In genomic region chr13:78032132-78032531, GRCh38 we compare ENCODE assay signal across 29 cellular contexts.
"Had no signal": no experiment of that assay in that cellular context is flagged by ENCODE, and none has a peak within 500 bp of the region (broad histone marks: within the 10 kb centered on the region; RNA-seq: fewer than 3 reads in every experiment).

No MANE protein-coding gene starts in this region.

- H3K4me1 Mint-ChIP-seq: stimulated activated effector memory CD8-positive, alpha-beta T cell treated with anti-CD3 and anti-CD28 coated beads, Interleukin-12 subunit alpha, Interleukin-12 subunit beta, amount 100 ng/mL, for 72 hours had no signal

- H3K4me2 ChIP-seq: smooth muscle cell had no signal

- H3K27ac ChIP-seq: coronary artery, epithelial cell of prostate, foreskin keratinocyte, gastroesophageal sphincter, heart right ventricle, lower lobe of right lung, neutrophil, pancreas, right lobe of liver, testis, tibial artery had no signal

- H3K27me3 ChIP-seq: foreskin keratinocyte, gastroesophageal sphincter, heart right ventricle, neutrophil, pancreas, right lobe of liver, testis, tibial artery had no signal

- H3K9me3 Mint-ChIP-seq: effector memory CD8-positive, alpha-beta T cell; natural killer cell; stimulated activated effector memory CD8-positive, alpha-beta T cell treated with anti-CD3 and anti-CD28 coated beads, Interleukin-12 subunit alpha, Interleukin-12 subunit beta, amount 100 ng/mL, for 72 hours had no signal

- DNase-seq: effector memory CD8-positive, alpha-beta T cell; foreskin keratinocyte; glutamatergic neuron; heart right ventricle; hypothalamus; immature natural killer cell; islet precursor cell; kidney glomerular epithelial cell; left colon; left ventricle myocardium superior; lower lobe of right lung; natural killer cell; pancreas; right lobe of liver; stimulated activated CD4-positive, alpha-beta T cell treated with anti-CD3 and anti-CD28 coated beads, Interleukin-12 subunit alpha, Interleukin-12 subunit beta, amount 100 ng/mL, for 4 hours; stimulated activated CD4-positive, alpha-beta T cell treated with anti-CD3 and anti-CD28 coated beads, Interleukin-1b, Interleukin-23, amount 100 ng/mL, for 48 hours; stimulated activated CD4-positive, alpha-beta T cell treated with anti-CD3 and anti-CD28 coated beads, Interleukin-4, amount 100 ng/mL, for 1 hour; stimulated activated naive CD8-positive, alpha-beta T cell treated with anti-CD3 and anti-CD28 coated beads, Interleukin-15, Interleukin-2, amounts not matched to agents 100 U/mL and 50 U/mL, for 24 hours; substantia nigra; testis; tibial artery had no signal

- H3K9me3 ChIP-seq: gastroesophageal sphincter, heart right ventricle, lower lobe of right lung, neutrophil, pancreas, right lobe of liver, testis, tibial artery had no signal

- H3K4me3 Mint-ChIP-seq: effector memory CD8-positive, alpha-beta T cell; immature natural killer cell; natural killer cell; stimulated activated effector memory CD8-positive, alpha-beta T cell treated with anti-CD3 and anti-CD28 coated beads, Interleukin-12 subunit alpha, Interleukin-12 subunit beta, amount 100 ng/mL, for 72 hours; type B pancreatic cell had no signal

- H3K27ac Mint-ChIP-seq: effector memory CD8-positive, alpha-beta T cell; immature natural killer cell; natural killer cell; stimulated activated effector memory CD8-positive, alpha-beta T cell treated with anti-CD3 and anti-CD28 coated beads, Interleukin-12 subunit alpha, Interleukin-12 subunit beta, amount 100 ng/mL, for 72 hours; type B pancreatic cell had no signal

- H3K36me3 Mint-ChIP-seq: natural killer cell; stimulated activated effector memory CD8-positive, alpha-beta T cell treated with anti-CD3 and anti-CD28 coated beads, Interleukin-12 subunit alpha, Interleukin-12 subunit beta, amount 100 ng/mL, for 72 hours; type B pancreatic cell had no signal

- H3K36me3 ChIP-seq: gastroesophageal sphincter, heart right ventricle, lower lobe of right lung, neutrophil, pancreas, right lobe of liver, tibial artery had no signal

- H3K4me1 ChIP-seq: foreskin keratinocyte, gastroesophageal sphincter, lower lobe of right lung, right lobe of liver, testis, tibial artery had no signal

- ATAC-seq: effector memory CD8-positive, alpha-beta T cell; esophagus mucosa; foreskin keratinocyte; gastroesophageal sphincter; left colon; left ventricle myocardium superior; lower lobe of right lung; natural killer cell; pancreas; right lobe of liver; stimulated activated effector memory CD8-positive, alpha-beta T cell treated with anti-CD3 and anti-CD28 coated beads, Interleukin-12 subunit alpha, Interleukin-12 subunit beta, amount 100 ng/mL, for 72 hours; stimulated activated naive CD8-positive, alpha-beta T cell treated with anti-CD3 and anti-CD28 coated beads, Interleukin-15, Interleukin-2, amounts not matched to agents 100 U/mL and 50 U/mL, for 24 hours had no signal

- H3K4me3 ChIP-seq: coronary artery, gastroesophageal sphincter, heart right ventricle, lower lobe of right lung, pancreas, right lobe of liver, smooth muscle cell, testis, tibial artery had no signal
